ENCODE assay signal across 8 cellular contexts in the genomic region with DNA sequence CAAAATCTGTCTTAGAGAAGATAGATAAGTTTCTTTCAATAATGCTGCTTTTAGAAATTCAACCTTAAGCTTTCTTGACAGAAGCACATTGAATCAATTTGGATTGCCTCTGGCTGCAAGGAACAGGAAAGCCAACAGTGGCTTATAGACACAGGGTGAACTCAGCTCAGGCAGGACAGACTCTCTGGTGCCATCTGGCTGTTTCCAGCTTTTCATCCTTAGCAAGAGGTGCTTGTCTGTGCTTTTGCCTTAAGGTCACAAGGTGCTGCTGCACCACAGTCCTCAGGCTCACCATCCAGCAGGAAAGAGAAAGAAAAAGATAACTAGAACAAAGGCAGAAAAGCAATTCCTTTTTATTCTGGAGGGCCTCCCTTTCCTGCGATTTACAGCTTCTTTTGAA.
DNase-seq lines count a peak whose midpoint lies in the region; ATAC-seq and TF ChIP-seq lines count a peak whose summit lies in the region.

No MANE protein-coding gene starts in this region.

- H3K79me2 ChIP-seq in OCI-LY7 (ENCODE audit: insufficient read depth, low read depth, low read length), result no peaks in the 10 kb centered on the region

- H3K27ac ChIP-seq in OCI-LY7 (ENCODE audit: low read depth, low read length, poor library complexity, severe bottlenecking) (no peak overlapping the region), esophagus muscularis mucosa (replicated peaks in 1 of 4) (no peak overlapping the region), thoracic aorta (no peak overlapping the region)

- intact Hi-C loops in OCI-LY7 (cut with micrococcal nuclease; ENCODE audit: unreplicated experiment) (no loop called here), esophagus muscularis mucosa (cut with DNase I) (no loop called here)

- WGBS in esophagus muscularis mucosa, result 87% methylated on average over 1 of the region's 1 CpG

- POLR2A ChIA-PET in OCI-LY7 (lab: Charles Lee), result no interaction called here

- TF ChIP-seq CTCF in BE2C (IDR thresholded peaks at IDR 0.05; ENCODE audit: low read depth, low read length) (peak; percentile 50), OCI-LY7 (conservative IDR thresholded peaks at IDR 0.05; ENCODE audit: low read length) (peak; percentile 64), esophagus muscularis mucosa (IDR thresholded peaks at IDR 0.05) (peak in 2 of 3 experiments; percentile 16 to 23), thoracic aorta (IDR thresholded peaks at IDR 0.05) (peak; percentile 64)

- H3K4me1 ChIP-seq in BE2C (no peaks in the 10 kb centered on the region), OCI-LY7 (ENCODE audit: insufficient read depth, low read length, poor library complexity, severe bottlenecking) (no peaks in the 10 kb centered on the region), esophagus muscularis mucosa (no peaks in the 10 kb centered on the region), thoracic aorta (ENCODE audit: control insufficient read depth in 1 of 2, low read depth in 2 of 2) (peaks cover 3 to 28% of the 10 kb centered on the region in 2 donors)

- no peak for TF ChIP-seq POLR2A in esophagus muscularis mucosa (IDR thresholded peaks at IDR 0.05; ENCODE audit: low read depth)

- H2AFZ ChIP-seq in OCI-LY7 (ENCODE audit: low read length), result no peak overlapping the region

- peaks cover 10% of the 10 kb centered on the region for H3K27me3 ChIP-seq in BE2C
- H3K27me3 ChIP-seq in esophagus muscularis mucosa, result peaks cover 0 to 15% (median 0%) of the 10 kb centered on the region in 4 donors
- no peaks in the 10 kb centered on the region for H3K27me3 ChIP-seq in thoracic aorta (replicated peaks; ENCODE audit: insufficient read depth)

- DNase-seq in BE2C (no peak), HPDE6-E6E7 (ENCODE audit: extremely low spot score) (peak; percentile 45), OCI-LY7 (ENCODE audit: low spot score) (peak; percentile 22), esophagus muscularis mucosa (ENCODE audit: extremely low spot score) (no peak), thoracic aorta (ENCODE audit: low spot score) (no peak), C1 segment of cervical spinal cord (lab: John Stamatoyannopoulos, UW) (no peak)
- DNase-seq in stimulated activated CD4-positive, alpha-beta T cell treated with anti-CD3 and anti-CD28 coated beads, Interleukin-4, amount 100 ng/mL, for 1 hour, result no peak

- H3K9me3 ChIP-seq in BE2C (no peaks in the 10 kb centered on the region), OCI-LY7 (ENCODE audit: low read length) (no peaks in the 10 kb centered on the region), esophagus muscularis mucosa (no peaks in the 10 kb centered on the region), thoracic aorta (no peaks in the 10 kb centered on the region)

- H3K4me3 ChIP-seq in BE2C (ENCODE audit: low read depth, low read length), result no peak overlapping the region
- H3K4me3 ChIP-seq in OCI-LY7 (ENCODE audit: low read depth, low read length, poor library complexity, severe bottlenecking), result no peak overlapping the region
- H3K4me3 ChIP-seq in esophagus muscularis mucosa, result no peak overlapping the region
- no peak overlapping the region for H3K4me3 ChIP-seq in thoracic aorta

- H3K9me2 ChIP-seq in OCI-LY7 (ENCODE audit: insufficient read depth, low read length), result no peaks in the 10 kb centered on the region

- CTCF ChIA-PET in OCI-LY7 (lab: Charles Lee; ENCODE audit: unreplicated experiment), result no interaction called here

- no peak overlapping the region for H3K4me2 ChIP-seq in OCI-LY7 (ENCODE audit: low read length)

- ATAC-seq in thoracic aorta (ENCODE audit: insufficient number of reproducible peaks, low FRiP score, low read depth) (peak; percentile 59), HG03097 (IDR thresholded peaks at IDR 0.05; ENCODE audit: low FRiP score, unreplicated experiment) (no peak)

- H4K20me1 ChIP-seq in OCI-LY7 (ENCODE audit: insufficient read depth, low read length), result no peaks in the 10 kb centered on the region

- BruUV-seq in OCI-LY7 (replicated peaks; lab: Mats Ljungman, UMichigan), result no TSS peak

- no peak for TF ChIP-seq EP300 in esophagus muscularis mucosa (IDR thresholded peaks at IDR 0.05)

- H3K36me3 ChIP-seq in BE2C (no peaks in the 10 kb centered on the region), OCI-LY7 (ENCODE audit: insufficient read depth, low read length) (no peaks in the 10 kb centered on the region), esophagus muscularis mucosa (no peaks in the 10 kb centered on the region), thoracic aorta (no peaks in the 10 kb centered on the region)

Comparison
In these comparisons a context has a peak if more than half of its experiments do, and no peak if none do; other contexts are left out.
1. DNase-seq: peak in HPDE6-E6E7 (single experiment) and OCI-LY7 (single experiment); none in BE2C (single experiment), esophagus muscularis mucosa (single experiment), thoracic aorta (single experiment), stimulated activated CD4-positive, alpha-beta T cell treated with anti-CD3 and anti-CD28 coated beads, Interleukin-4, amount 100 ng/mL, for 1 hour (single experiment) and C1 segment of cervical spinal cord (0 of 14).
2. Peak in every context shown above with its lines, with median percentiles within 50 percentile points of each other: CTCF ChIP-seq.